ENCODE assay signal across 33 cellular contexts in genomic region chr19:41149831-41150230, GRCh38. TPM values are rescaled to one million over a fixed set of nuclear protein-coding genes. Genes with fewer than 3 reads are reported as not detected.
"Had no signal": no experiment of that assay in that cellular context is flagged by ENCODE, and none has a peak within 500 bp of the region (broad histone marks: within the 10 kb centered on the region; RNA-seq: fewer than 3 reads in every experiment).

No MANE protein-coding gene starts in this region.

- H3K4me3 Mint-ChIP-seq: mesothelial cell of epicardium; naive B cell; naive thymus-derived CD8-positive, alpha-beta T cell had no signal

- H3K9me3 Mint-ChIP-seq: naive B cell; naive thymus-derived CD8-positive, alpha-beta T cell had no signal

- H3K27ac ChIP-seq: coronary artery, dorsolateral prefrontal cortex, epithelial cell of prostate, esophagus squamous epithelium, gastrocnemius medialis, heart right ventricle, left lung, lower lobe of right lung had no signal

- H3K4me1 Mint-ChIP-seq: mesothelial cell of epicardium; naive B cell; naive thymus-derived CD8-positive, alpha-beta T cell had no signal

- H3K4me1 ChIP-seq: esophagus squamous epithelium, gastrocnemius medialis, heart right ventricle, left lung, lower lobe of right lung had no signal

- ATAC-seq: esophagus mucosa; gastrocnemius medialis; heart right ventricle; left cardiac atrium; left lung; left ventricle myocardium superior; lower lobe of right lung; mucosa of descending colon; naive thymus-derived CD8-positive, alpha-beta T cell had no signal

- H3K27ac Mint-ChIP-seq: mesothelial cell of epicardium, naive B cell had no signal

- H3K36me3 ChIP-seq: esophagus squamous epithelium, gastrocnemius medialis, heart right ventricle, left lung, lower lobe of right lung had no signal

- H3K9me3 ChIP-seq: esophagus squamous epithelium, gastrocnemius medialis, heart right ventricle, left lung, lower lobe of right lung, mucosa of descending colon had no signal

- H3K36me3 Mint-ChIP-seq: mesothelial cell of epicardium; naive B cell; naive thymus-derived CD8-positive, alpha-beta T cell had no signal

- DNase-seq: dermis blood vessel endothelial cell; dorsolateral prefrontal cortex; effector CD4-positive, alpha-beta T cell; effector memory CD4-positive, alpha-beta T cell; erythroblast; esophagus squamous epithelium; foreskin fibroblast; foreskin melanocyte; gastrocnemius medialis; glutamatergic neuron; head of caudate nucleus; heart right ventricle; hippocampal formation; left cardiac atrium; left lung; left ventricle myocardium superior; lower lobe of right lung; mesenchymal stem cell; mucosa of descending colon; naive B cell; naive thymus-derived CD8-positive, alpha-beta T cell had no signal

- H3K4me3 ChIP-seq: coronary artery, dorsolateral prefrontal cortex, esophagus squamous epithelium, gastrocnemius medialis, heart right ventricle, left lung, lower lobe of right lung, mucosa of descending colon had no signal

- FAIRE-seq: islet of Langerhans, keratinocyte had no signal

RNA-seq across cellular contexts. Expression of gene CYP2F1, which starts 35.6 kb away (rescaled TPM):
- total RNA-seq: dermis blood vessel endothelial cell; dorsolateral prefrontal cortex; gastrocnemius medialis; glomerular endothelial cell; heart right ventricle; kidney epithelial cell; left cardiac atrium; left ventricle myocardium superior; lower leg skin; lung microvascular endothelial cell; mesenteric fat pad; mesothelial cell of epicardium; mucosa of descending colon; myocyte; naive thymus-derived CD8-positive, alpha-beta T cell had no signal
- polyA plus RNA-seq: heart right ventricle, keratinocyte had no signal

RNA-seq across cellular contexts. Expression of gene CYP2S1, which starts 43.2 kb away (rescaled TPM):
- total RNA-seq: lung microvascular endothelial cell; myocyte; naive thymus-derived CD8-positive, alpha-beta T cell had no signal
- polyA plus RNA-seq: naive thymus-derived CD8-positive, alpha-beta T cell had no signal
